Comparison of ENCODE assay signal across 1 cellular context in the genomic region with DNA sequence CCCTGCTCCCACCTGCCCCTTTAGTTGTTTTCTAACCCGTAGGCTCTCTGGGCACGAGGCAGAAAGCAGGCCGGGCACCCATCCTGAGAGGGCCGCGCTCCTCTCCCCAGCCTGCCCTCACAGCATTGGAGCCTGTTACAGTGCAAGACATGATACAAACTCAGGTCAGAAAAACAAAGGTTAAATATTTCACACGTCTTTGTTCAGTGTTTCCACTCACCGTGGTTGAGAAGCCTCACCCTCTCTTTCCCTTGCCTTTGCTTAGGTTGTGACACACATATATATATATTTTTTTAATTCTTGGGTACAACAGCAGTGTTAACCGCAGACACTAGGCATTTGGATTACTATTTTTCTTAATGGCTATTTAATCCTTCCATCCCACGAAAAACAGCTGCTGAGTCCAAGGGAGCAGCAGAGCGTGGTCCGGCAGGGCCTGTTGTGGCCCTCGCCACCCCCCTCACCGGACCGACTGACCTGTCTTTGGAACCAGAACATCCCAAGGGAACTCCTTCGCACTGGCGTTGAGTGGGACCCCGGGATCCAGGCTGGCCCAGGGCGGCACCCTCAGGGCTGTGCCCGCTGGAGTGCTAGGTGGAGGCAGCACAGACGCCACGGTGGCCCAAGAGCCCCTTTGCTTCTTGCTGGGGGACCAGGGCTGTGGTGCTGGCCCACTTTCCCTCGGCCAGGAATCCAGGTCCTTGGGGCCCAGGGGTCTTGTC.
TF ChIP-seq lines count a peak whose summit lies in the region.

No MANE protein-coding gene starts in this region.

TF ChIP-seq in endothelial cell of umbilical vein, 7 proteins besides CTCF, POLR2A, EP300 and RAD21 (continued from another document):
- no peak for TF ChIP-seq FOS (IDR thresholded peaks at IDR 0.05; ENCODE audit: borderline replicate concordance, insufficient read depth, low read length)
- no peak for TF ChIP-seq JUN (IDR thresholded peaks at IDR 0.05; ENCODE audit: borderline replicate concordance, insufficient read depth, insufficient read length, low read depth)
